In genomic region chr16:89422527-89422904, GRCh38 we compare ENCODE assay signal across 9 cellular contexts.
DNase-seq lines count a peak whose midpoint lies in the region; ATAC-seq, FAIRE-seq and TF ChIP-seq lines count a peak whose summit lies in the region.
"Had no signal": no experiment of that assay in that cellular context is flagged by ENCODE, and none has a peak within 500 bp of the region (broad histone marks: within the 10 kb centered on the region; RNA-seq: fewer than 3 reads in every experiment).

No MANE protein-coding gene starts in this region.

- H3K27me3 ChIP-seq in ACC112 (ENCODE audit: insufficient read depth, low read length), result no peaks in the 10 kb centered on the region
- no peaks in the 10 kb centered on the region for H3K27me3 ChIP-seq in body of pancreas
- H3K27me3 ChIP-seq: right lobe of liver had no signal

- 62 to 79% methylated on average over 12 of the region's 12 CpGs for WGBS in body of pancreas, 2 donors

- DNase-seq in GM19239 (ENCODE audit: insufficient read length, low spot score) (peak; percentile 54), mucosa of descending colon (peak in 1 of 3 donors; percentile 33), D341Med (ENCODE audit: low spot score) (no peak), NCI-H446 (lab: John Stamatoyannopoulos, UW) (no peak), body of pancreas (no peak)
- DNase-seq in activated T-cell treated with anti-CD3 and anti-CD28 coated beads, Interleukin-2, amount 50 U/mL, for 48 hours, result peak; percentile 71 to 73
- DNase-seq: right lobe of liver had no signal

- H3K4me3 ChIP-seq in ACC112 (ENCODE audit: low read depth, low read length) (peak overlapping the region; percentile 38; the same call in 1 of the 2 replicates), mucosa of descending colon (no peak overlapping the region), body of pancreas (no peak overlapping the region)
- H3K4me3 ChIP-seq: right lobe of liver had no signal

- no peak for TF ChIP-seq CTCF in mucosa of descending colon (IDR thresholded peaks at IDR 0.05)
- TF ChIP-seq CTCF in body of pancreas (IDR thresholded peaks at IDR 0.05), result no peak

- H3K36me3 ChIP-seq in ACC112 (ENCODE audit: insufficient read depth, low read length) (peaks cover 9% of the 10 kb centered on the region; the same call in 1 of the 2 replicates), mucosa of descending colon (ENCODE audit: low read depth) (no peaks in the 10 kb centered on the region), body of pancreas (replicated peaks in 1 of 2; ENCODE audit: insufficient read depth in 1 of 2, low read depth in 2 of 2) (no peaks in the 10 kb centered on the region)
- H3K36me3 ChIP-seq: right lobe of liver had no signal

- H3K4me1 ChIP-seq in ACC112 (ENCODE audit: control insufficient read depth, insufficient read depth, low read length, unreplicated experiment) (peaks cover 28% of the 10 kb centered on the region), mucosa of descending colon (ENCODE audit: low read depth) (peaks cover 22% of the 10 kb centered on the region), body of pancreas (peaks cover 49% of the 10 kb centered on the region)

- H2AFZ ChIP-seq in ACC112 (ENCODE audit: low read length, unreplicated experiment), result no peak overlapping the region

- peak overlapping the region; percentile 72 for H3K27ac ChIP-seq in ACC112 (ENCODE audit: low read depth, low read length)
- H3K27ac ChIP-seq in body of pancreas, result peak overlapping the region in 1 of 4 donors; percentile 41

- FAIRE-seq in GM19239 (lab: Jason Lieb, UNC), result peak; percentile 59

- ATAC-seq in HG03175 (IDR thresholded peaks at IDR 0.05; ENCODE audit: unreplicated experiment) (peak; percentile 60), mucosa of descending colon (peak; percentile 38), body of pancreas (no peak)

- no peak for TF ChIP-seq POLR2A in body of pancreas (IDR thresholded peaks at IDR 0.05)

- peaks cover 98% of the 10 kb centered on the region for H3K79me2 ChIP-seq in ACC112 (ENCODE audit: control insufficient read depth, insufficient read depth, low read length, unreplicated experiment)

- H3K9me3 ChIP-seq in mucosa of descending colon, result no peaks in the 10 kb centered on the region
- no peaks in the 10 kb centered on the region for H3K9me3 ChIP-seq in body of pancreas
- H3K9me3 ChIP-seq: right lobe of liver had no signal

- intact Hi-C loops in mucosa of descending colon (cut with DNase I, micrococcal nuclease) (no loop called here), body of pancreas (cut with DNase I) (no loop called here)

Comparison
In these comparisons a context has a peak if more than half of its experiments do, and no peak if none do; other contexts are left out.
1. DNase-seq: peak in GM19239 (single experiment) and activated T-cell treated with anti-CD3 and anti-CD28 coated beads, Interleukin-2, amount 50 U/mL, for 48 hours (2 of 2); none in D341Med (single experiment), NCI-H446 (0 of 2) and body of pancreas (0 of 4).